Comparison of ENCODE assay signal across 8 cellular contexts in the genomic region with DNA sequence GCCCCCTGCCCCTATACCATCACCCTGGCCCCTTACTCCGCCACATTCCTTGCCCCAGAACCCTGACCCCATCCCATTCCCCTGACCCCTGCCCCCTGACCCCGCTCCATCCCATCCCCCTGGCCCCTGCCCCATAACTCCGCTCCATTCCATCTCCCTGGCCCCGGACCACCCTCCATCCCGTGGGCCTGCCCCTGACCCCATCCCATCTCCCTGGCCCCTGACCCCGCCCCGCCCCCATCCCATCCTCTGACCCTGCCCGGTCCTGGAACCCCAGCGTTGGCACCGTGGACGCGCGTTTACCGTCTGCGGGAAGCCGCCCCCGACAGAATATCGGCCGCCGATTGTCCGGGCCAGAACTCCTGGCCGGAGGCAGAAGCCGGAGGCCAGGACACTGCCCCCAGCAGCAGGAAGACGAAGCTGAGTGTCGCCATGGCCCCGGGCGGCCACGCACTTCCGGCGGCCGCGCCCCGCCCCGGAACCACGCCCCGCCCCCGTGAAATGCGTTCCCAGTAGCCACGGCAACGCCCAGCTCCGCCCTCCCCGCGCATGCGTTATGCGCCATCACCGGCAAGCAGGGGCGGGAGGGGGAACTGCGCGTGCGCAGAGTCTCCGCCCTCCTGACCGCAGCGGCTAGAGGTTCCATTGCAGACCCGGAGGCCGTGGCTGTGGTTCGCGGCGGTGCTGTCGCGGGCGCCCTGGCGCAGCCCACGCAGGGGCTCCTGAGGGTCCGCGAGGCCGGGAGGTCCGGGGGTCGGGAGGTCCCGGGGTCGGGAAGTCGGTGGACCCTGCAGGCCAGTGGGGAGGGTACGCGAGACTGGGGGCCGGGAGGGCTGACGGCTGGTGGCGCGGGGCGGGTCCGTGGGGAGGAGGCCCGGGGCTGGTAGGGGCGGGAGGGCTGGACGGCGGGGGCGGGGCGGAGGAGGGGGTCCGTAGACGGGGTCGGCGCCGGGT. TPM values are rescaled to one million over a fixed set of nuclear protein-coding genes. Genes with fewer than 3 reads are reported as not detected.
DNase-seq lines count a peak whose midpoint lies in the region; ATAC-seq, FAIRE-seq and TF ChIP-seq lines count a peak whose summit lies in the region.

A gene with protein sequence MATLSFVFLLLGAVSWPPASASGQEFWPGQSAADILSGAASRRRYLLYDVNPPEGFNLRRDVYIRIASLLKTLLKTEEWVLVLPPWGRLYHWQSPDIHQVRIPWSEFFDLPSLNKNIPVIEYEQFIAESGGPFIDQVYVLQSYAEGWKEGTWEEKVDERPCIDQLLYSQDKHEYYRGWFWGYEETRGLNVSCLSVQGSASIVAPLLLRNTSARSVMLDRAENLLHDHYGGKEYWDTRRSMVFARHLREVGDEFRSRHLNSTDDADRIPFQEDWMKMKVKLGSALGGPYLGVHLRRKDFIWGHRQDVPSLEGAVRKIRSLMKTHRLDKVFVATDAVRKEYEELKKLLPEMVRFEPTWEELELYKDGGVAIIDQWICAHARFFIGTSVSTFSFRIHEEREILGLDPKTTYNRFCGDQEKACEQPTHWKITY (minus strand): TSS at position 458 of the 954 bp plus-strand sequence. CDS start 24 bp downstream, at position 434.

- dilution Hi-C loops in mammary epithelial cell (cut with HindIII; ENCODE audit: low sequenced_read_pairs) = no loop called here

- 2% methylated on average over 16 of the region's 90 CpGs for WGBS in mammary epithelial cell (ENCODE audit: low coverage, missing lambda C conversion rate)
- 0 to 1% (median 1%) methylated on average over 50 to 90 of the region's 90 CpGs for WGBS in small intestine, 3 donors

- H3K27me3 ChIP-seq in mammary epithelial cell (ENCODE audit: insufficient read depth, low read length) (no peaks in the 10 kb centered on the region), small intestine (ENCODE audit: control insufficient read depth in 2 of 2, insufficient read depth in 2 of 2, low read length in 2 of 2) (no peaks in the 10 kb centered on the region)

- intact Hi-C loops in mammary epithelial cell (cut with micrococcal nuclease) = loop anchor here (1.0 kb wide), 1 partner anchor 147 kb away; no protein-coding TSS in a partner anchor

- H3K4me3 Mint-ChIP-seq in WTC11 = peak within 1 kb of the TSS; percentile 74

- TF ChIP-seq CTCF in WTC11 (IDR thresholded peaks at IDR 0.05) = no peak
- no peak for TF ChIP-seq CTCF in mammary epithelial cell (conservative IDR thresholded peaks at IDR 0.05 in 1 of 2, IDR thresholded peaks at IDR 0.05 in 1 of 2; ENCODE audit: extremely low read depth in 1 of 2, insufficient read depth in 1 of 2, low read depth in 1 of 2, low read length in 2 of 2)

- BruUV-seq in mammary epithelial cell (replicated peaks; lab: Mats Ljungman, UMichigan) = no TSS peak

- H4K20me1 ChIP-seq in mammary epithelial cell (ENCODE audit: insufficient read depth, low read length) = no peaks in the 10 kb centered on the region

- POLR2A ChIA-PET in WTC11 (lab: Charles Lee) = interaction anchor here (0.9 to 1.0 kb wide), 5 partner anchors 21 to 968 kb away, joined by 3 to 4 read pairs (median 4); no protein-coding TSS in a partner anchor

- H3K27ac ChIP-seq in mammary epithelial cell (ENCODE audit: insufficient read depth, low read depth, low read length) = peak within 1 kb of the TSS; percentile 11
- peak within 1 kb of the TSS in 1 of 2 donors; percentile 73 for H3K27ac ChIP-seq in small intestine (ENCODE audit: low read depth in 1 of 2, low read length in 1 of 2)

- no peaks in the 10 kb centered on the region for H3K9me3 ChIP-seq in mammary epithelial cell (replicated peaks; ENCODE audit: insufficient read depth, low read length)
- no peaks in the 10 kb centered on the region for H3K9me3 ChIP-seq in small intestine (ENCODE audit: control insufficient read depth, low read depth)

- peaks cover 4% of the 10 kb centered on the region for H3K4me1 Mint-ChIP-seq in WTC11

- in situ Hi-C loops in mammary epithelial cell (cut with MboI; ENCODE audit: low sequenced_read_pairs in 2 of 2) = no loop called here

- peaks cover 15% of the 10 kb centered on the region for H3K79me2 ChIP-seq in mammary epithelial cell (ENCODE audit: insufficient read depth, low read length)

- ATAC-seq in GM19025 (IDR thresholded peaks at IDR 0.05; ENCODE audit: low read depth, unreplicated experiment) (peak; percentile 83), HG03196 (IDR thresholded peaks at IDR 0.05; ENCODE audit: unreplicated experiment) (peak; percentile 64), WTC11 (peak; percentile 56)

- FAIRE-seq in small intestine (lab: Jason Lieb, UNC) = no peak

- H3K4me3 ChIP-seq in mammary epithelial cell (replicated peaks in 1 of 3; ENCODE audit: insufficient read depth in 1 of 3, low read depth in 2 of 3, low read length in 3 of 3) (peak within 1 kb of the TSS; percentile 72 to 90 (median 73)), small intestine (ENCODE audit: low read depth in 1 of 2, low read length in 2 of 2) (peak within 1 kb of the TSS; percentile 82 to 91)

- DNase-seq in AG08396 (ENCODE audit: low spot score) = peak; percentile 100
- DNase-seq in NCI-H345 (lab: John Stamatoyannopoulos, UW) = peak; percentile 98
- DNase-seq in WTC11 (ENCODE audit: low spot score) = peak; percentile 98
- peak; percentile 91 for DNase-seq in mammary epithelial cell
- DNase-seq in iPS-NIHi11 (ENCODE audit: low spot score) = peak; percentile 93
- DNase-seq in small intestine = peak; percentile 95

- H3K4me1 ChIP-seq in mammary epithelial cell (ENCODE audit: insufficient read depth, low read length) (peaks cover 13% of the 10 kb centered on the region), small intestine (ENCODE audit: control insufficient read depth in 2 of 2, insufficient read depth in 1 of 2, low read depth in 1 of 2, low read length in 1 of 2) (peaks cover 2 to 7% of the 10 kb centered on the region in 2 donors)

- H3K27me3 Mint-ChIP-seq in WTC11 (ENCODE audit: low read depth) = no peaks in the 10 kb centered on the region

- H3K9me3 Mint-ChIP-seq in WTC11 = no peaks in the 10 kb centered on the region

- H3K36me3 Mint-ChIP-seq in WTC11 = peaks cover 15% of the 10 kb centered on the region

- CTCF ChIA-PET in WTC11 (lab: Charles Lee) = interaction anchor here (0.6 to 3.3 kb wide), 22 partner anchors 17 to 541 kb away, joined by 3 to 35 read pairs (median 4); no protein-coding TSS in a partner anchor
- CTCF ChIA-PET in mammary epithelial cell (lab: Charles Lee; ENCODE audit: low non-redundant PET) = interaction anchor here (0.5 to 0.6 kb wide), 5 partner anchors 116 to 1085 kb away, joined by 3 to 37 read pairs (median 13); no protein-coding TSS in a partner anchor

- peak within 1 kb of the TSS; percentile 90 for H3K4me2 ChIP-seq in mammary epithelial cell (ENCODE audit: insufficient read depth, low read depth, low read length)

- H3K36me3 ChIP-seq in mammary epithelial cell (ENCODE audit: insufficient read depth, low read length) (peaks cover 2% of the 10 kb centered on the region), small intestine (ENCODE audit: control insufficient read depth in 2 of 2, insufficient read depth in 2 of 2, low read length in 2 of 2) (peaks cover 2 to 5% of the 10 kb centered on the region in 2 donors)

- peak within 1 kb of the TSS; percentile 45 for H3K9ac ChIP-seq in mammary epithelial cell (ENCODE audit: insufficient read depth, low read length)

- H3K27ac Mint-ChIP-seq in WTC11 = peak within 1 kb of the TSS; percentile 36; the same call in 1 of the 2 replicates

- H2AFZ ChIP-seq in mammary epithelial cell (ENCODE audit: low read depth, low read length) = peak within 1 kb of the TSS; percentile 79

TF ChIP-seq in WTC11, 78 proteins besides CTCF, POLR2A, EP300 and RAD21 (continues in another document):
- TF ChIP-seq ESRRA (CRISPR knock-in tag; IDR thresholded peaks at IDR 0.05; ENCODE audit: borderline replicate concordance) (no peak), SP1 (CRISPR knock-in tag; conservative IDR thresholded peaks at IDR 0.05) (peak; percentile 84), ZNF138 (CRISPR knock-in tag; conservative IDR thresholded peaks at IDR 0.05) (no peak), SMAD4 (CRISPR knock-in tag; IDR thresholded peaks at IDR 0.05) (no peak), CREM (CRISPR knock-in tag; IDR thresholded peaks at IDR 0.05) (0 out of 2 replicates have a peak, but pooled peaks have one; percentile 58)
- TF ChIP-seq, protein P1, sequence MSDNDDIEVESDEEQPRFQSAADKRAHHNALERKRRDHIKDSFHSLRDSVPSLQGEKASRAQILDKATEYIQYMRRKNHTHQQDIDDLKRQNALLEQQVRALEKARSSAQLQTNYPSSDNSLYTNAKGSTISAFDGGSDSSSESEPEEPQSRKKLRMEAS (CRISPR knock-in tag; IDR thresholded peaks at IDR 0.05) = peak; percentile 50; the same call in 1 of the 2 replicates
- TF ChIP-seq, protein P2, sequence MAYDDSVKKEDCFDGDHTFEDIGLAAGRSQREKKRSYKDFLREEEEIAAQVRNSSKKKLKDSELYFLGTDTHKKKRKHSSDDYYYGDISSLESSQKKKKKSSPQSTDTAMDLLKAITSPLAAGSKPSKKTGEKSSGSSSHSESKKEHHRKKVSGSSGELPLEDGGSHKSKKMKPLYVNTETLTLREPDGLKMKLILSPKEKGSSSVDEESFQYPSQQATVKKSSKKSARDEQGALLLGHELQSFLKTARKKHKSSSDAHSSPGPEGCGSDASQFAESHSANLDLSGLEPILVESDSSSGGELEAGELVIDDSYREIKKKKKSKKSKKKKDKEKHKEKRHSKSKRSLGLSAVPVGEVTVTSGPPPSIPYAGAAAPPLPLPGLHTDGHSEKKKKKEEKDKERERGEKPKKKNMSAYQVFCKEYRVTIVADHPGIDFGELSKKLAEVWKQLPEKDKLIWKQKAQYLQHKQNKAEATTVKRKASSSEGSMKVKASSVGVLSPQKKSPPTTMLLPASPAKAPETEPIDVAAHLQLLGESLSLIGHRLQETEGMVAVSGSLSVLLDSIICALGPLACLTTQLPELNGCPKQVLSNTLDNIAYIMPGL (CRISPR knock-in tag; IDR thresholded peaks at IDR 0.05) = peak; percentile 49; the same call in 1 of the 2 replicates
- TF ChIP-seq, protein P3, sequence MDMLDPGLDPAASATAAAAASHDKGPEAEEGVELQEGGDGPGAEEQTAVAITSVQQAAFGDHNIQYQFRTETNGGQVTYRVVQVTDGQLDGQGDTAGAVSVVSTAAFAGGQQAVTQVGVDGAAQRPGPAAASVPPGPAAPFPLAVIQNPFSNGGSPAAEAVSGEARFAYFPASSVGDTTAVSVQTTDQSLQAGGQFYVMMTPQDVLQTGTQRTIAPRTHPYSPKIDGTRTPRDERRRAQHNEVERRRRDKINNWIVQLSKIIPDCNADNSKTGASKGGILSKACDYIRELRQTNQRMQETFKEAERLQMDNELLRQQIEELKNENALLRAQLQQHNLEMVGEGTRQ (CRISPR knock-in tag; IDR thresholded peaks at IDR 0.05) = 0 out of 2 replicates have a peak, but pooled peaks have one; percentile 34

RNA-seq across cellular contexts. Expression of the gene that starts here (rescaled TPM):
- 37.1 to 41.4 TPM (median 39.7 TPM) in 3 replicates for total RNA-seq in WTC11 (2021)
- 10 to 100 TPM; 19.3 to 25.0 TPM for total RNA-seq in mammary epithelial cell
- 14.1 TPM for polyA plus RNA-seq in mammary epithelial cell
- 9.7 TPM for polyA minus RNA-seq in mammary epithelial cell
- polyA plus RNA-seq in small intestine = 10 to 100 TPM; 13.5 to 34.4 (median 20.0) TPM
